Comparison of ENCODE assay signal across 7 cellular contexts in genomic region chrX:7641141-7641540, GRCh38.
"Had no signal": no experiment of that assay in that cellular context is flagged by ENCODE, and none has a peak within 500 bp of the region (broad histone marks: within the 10 kb centered on the region; RNA-seq: fewer than 3 reads in every experiment).

No MANE protein-coding gene starts in this region.

- H3K4me3 ChIP-seq: GM12878 had no signal

- FAIRE-seq: GM12878, GM12891, GM12892, GM18507, GM19239 had no signal

- DNase-seq: GDM1, GF-D8 had no signal

- ATAC-seq: GM12878 had no signal
